Comparison of ENCODE assay signal across 8 cellular contexts in genomic region chr10:48306265-48306869, GRCh38. TPM values are rescaled to one million over a fixed set of nuclear protein-coding genes. Genes with fewer than 3 reads are reported as not detected.
DNase-seq lines count a peak whose midpoint lies in the region; TF ChIP-seq lines count a peak whose summit lies in the region.

TSS of gene MAPK8 (plus strand) at chr10:48306677. CDS start at chr10:48401661, 94,984 bp downstream.

- H3K36me3 ChIP-seq in H7 (replicated peaks; ENCODE audit: control insufficient read depth, insufficient read depth, low read length): no peaks in the 10 kb centered on the region
- H3K36me3 ChIP-seq in Loucy (ENCODE audit: insufficient read depth, low read length): no peaks in the 10 kb centered on the region

- peaks cover 6% of the 10 kb centered on the region for H3K27me3 Mint-ChIP-seq in nephron (ENCODE audit: low read depth)
- no peaks in the 10 kb centered on the region for H3K27me3 Mint-ChIP-seq in stimulated activated naive CD8-positive, alpha-beta T cell treated with anti-CD3 and anti-CD28 coated beads, Interleukin-15, Interleukin-2, amounts not matched to agents 100 ng/mL and 50 ng/mL, for 24 hours

- no peaks in the 10 kb centered on the region for H3K9me3 Mint-ChIP-seq in nephron
- H3K9me3 Mint-ChIP-seq in stimulated activated naive CD8-positive, alpha-beta T cell treated with anti-CD3 and anti-CD28 coated beads, Interleukin-15, Interleukin-2, amounts not matched to agents 100 ng/mL and 50 ng/mL, for 24 hours: no peaks in the 10 kb centered on the region

- H3K9me2 ChIP-seq in Loucy (replicated peaks; ENCODE audit: low read depth, low read length): no peaks in the 10 kb centered on the region

- peak within 1 kb of the TSS; percentile 86 for H3K4me2 ChIP-seq in Loucy (ENCODE audit: low read depth, low read length, poor library complexity, severe bottlenecking)

- peaks cover 38% of the 10 kb centered on the region for H3K4me1 ChIP-seq in Loucy (ENCODE audit: insufficient read depth, low read length, poor library complexity, severe bottlenecking)

- no peaks in the 10 kb centered on the region for H3K9me3 ChIP-seq in Loucy (ENCODE audit: insufficient read depth, low read depth, low read length)

- H3K4me3 ChIP-seq in H7 (ENCODE audit: insufficient read depth, low read depth, low read length): peak within 1 kb of the TSS; percentile 83
- peak within 1 kb of the TSS; percentile 94 for H3K4me3 ChIP-seq in Loucy (ENCODE audit: low read length, poor library complexity, severe bottlenecking)
- H3K4me3 ChIP-seq in fibroblast of the aortic adventitia (ENCODE audit: low read depth, low read length): peak within 1 kb of the TSS; percentile 80

- TF ChIP-seq CTCF in Loucy (conservative IDR thresholded peaks at IDR 0.05; ENCODE audit: low read length) (no peak), fibroblast of the aortic adventitia (IDR thresholded peaks at IDR 0.05; ENCODE audit: insufficient read depth, low read length) (no peak), nephron (IDR thresholded peaks at IDR 0.05; ENCODE audit: unreplicated experiment in 3 of 3) (no peak)

- peak within 1 kb of the TSS; percentile 75 for H2AFZ ChIP-seq in Loucy (ENCODE audit: low read length)

- H3K9ac ChIP-seq in Loucy (ENCODE audit: low read depth, low read length, poor library complexity, severe bottlenecking): peak within 1 kb of the TSS; percentile 84

- H3F3A ChIP-seq in Loucy (ENCODE audit: low read depth): no peaks in the 10 kb centered on the region

- H3K27ac Mint-ChIP-seq in nephron: peak within 1 kb of the TSS; percentile 77 to 91 (median 90)
- peak within 1 kb of the TSS; percentile 85 for H3K27ac Mint-ChIP-seq in stimulated activated naive CD8-positive, alpha-beta T cell treated with anti-CD3 and anti-CD28 coated beads, Interleukin-15, Interleukin-2, amounts not matched to agents 100 ng/mL and 50 ng/mL, for 24 hours

- H4K20me1 ChIP-seq in Loucy (ENCODE audit: insufficient read depth, low read length, poor library complexity, severe bottlenecking): peaks cover 43% of the 10 kb centered on the region

- peaks cover 17% of the 10 kb centered on the region for H3K4me1 Mint-ChIP-seq in nephron
- H3K4me1 Mint-ChIP-seq in stimulated activated naive CD8-positive, alpha-beta T cell treated with anti-CD3 and anti-CD28 coated beads, Interleukin-15, Interleukin-2, amounts not matched to agents 100 ng/mL and 50 ng/mL, for 24 hours (ENCODE audit: low read depth): peaks cover 42% of the 10 kb centered on the region

- H3K36me3 Mint-ChIP-seq in nephron (ENCODE audit: low read depth): no peaks in the 10 kb centered on the region
- no peaks in the 10 kb centered on the region for H3K36me3 Mint-ChIP-seq in stimulated activated naive CD8-positive, alpha-beta T cell treated with anti-CD3 and anti-CD28 coated beads, Interleukin-15, Interleukin-2, amounts not matched to agents 100 ng/mL and 50 ng/mL, for 24 hours (ENCODE audit: low read depth)

- peak within 1 kb of the TSS; percentile 84 to 94 (median 89) for H3K4me3 Mint-ChIP-seq in nephron
- H3K4me3 Mint-ChIP-seq in stimulated activated naive CD8-positive, alpha-beta T cell treated with anti-CD3 and anti-CD28 coated beads, Interleukin-15, Interleukin-2, amounts not matched to agents 100 ng/mL and 50 ng/mL, for 24 hours: peak within 1 kb of the TSS; percentile 87

- peaks cover 46% of the 10 kb centered on the region for H3K79me2 ChIP-seq in Loucy (ENCODE audit: insufficient read depth, low read length)

- peaks cover 4% of the 10 kb centered on the region; the same call in 1 of the 2 replicates for H3K27me3 ChIP-seq in H7 (ENCODE audit: control insufficient read depth, insufficient read depth, low read length)
- H3K27me3 ChIP-seq in Loucy (ENCODE audit: insufficient read depth, low read length, poor library complexity, severe bottlenecking): no peaks in the 10 kb centered on the region

- DNase-seq in ELF-1 (ENCODE audit: low read depth, low spot score) (peak; percentile 95), H7 (peak; percentile 99), SHP77 (lab: John Stamatoyannopoulos, UW) (peak; percentile 57 to 69), fibroblast of the aortic adventitia (ENCODE audit: low read depth) (peak; percentile 79)
- DNase-seq in activated effector memory CD4-positive, alpha-beta T cell treated with Interleukin-2 at 50 U/mL for 16 hours: peak; percentile 89

RNA-seq across cellular contexts. Expression of gene MAPK8, which starts in this region (rescaled TPM):
- total RNA-seq in H7 (2014; rRNA removed; shearing (Covaris generic)): 67.7 and 70.3 TPM in 2 replicates
- 22.4 and 39.1 TPM in 2 replicates for total RNA-seq in fibroblast of the aortic adventitia (ENCODE audit: low replicate concordance)

Comparison
In these comparisons a context has a peak if more than half of its experiments do, and no peak if none do; other contexts are left out.
1. Peak in every context shown above with its lines: DNase-seq and H3K4me3 ChIP-seq.